In the genomic region with DNA sequence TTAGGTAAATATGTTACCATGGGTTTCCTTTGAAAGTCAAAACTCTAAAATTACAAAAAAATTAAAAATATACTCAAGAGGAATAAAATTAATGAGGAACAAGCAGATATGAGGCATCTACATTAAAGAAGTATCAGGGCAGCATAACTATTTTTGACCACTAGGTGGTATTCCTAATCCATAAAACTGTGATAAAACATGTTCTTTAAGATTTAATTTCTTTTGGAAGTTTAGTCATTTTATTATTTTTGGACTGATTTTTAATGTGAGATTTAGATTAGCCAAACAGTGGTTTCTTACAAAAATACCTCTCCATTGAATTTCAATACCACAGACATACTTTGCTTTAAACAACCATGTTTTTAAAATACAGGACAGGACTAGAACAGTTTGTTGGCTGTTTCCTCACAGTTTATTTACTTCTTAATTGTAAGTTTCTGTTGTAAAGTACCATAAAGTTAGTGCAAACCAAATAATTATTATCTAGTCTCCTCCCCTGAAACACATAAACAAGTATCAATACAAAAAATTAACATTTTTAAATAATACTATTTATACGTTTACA, we compare ENCODE assay signal across 8 cellular contexts. TPM values are rescaled to one million over a fixed set of nuclear protein-coding genes. Genes with fewer than 3 reads are reported as not detected.
DNase-seq lines count a peak whose midpoint lies in the region; ATAC-seq and TF ChIP-seq lines count a peak whose summit lies in the region.

No MANE protein-coding gene starts in this region.

- peak; percentile 44 for ATAC-seq in GM21786 (IDR thresholded peaks at IDR 0.05; ENCODE audit: unreplicated experiment)
- ATAC-seq in Panc1, result no peak
- no peak for ATAC-seq in GM21390 (IDR thresholded peaks at IDR 0.05; ENCODE audit: unreplicated experiment)

- POLR2A ChIA-PET in Panc1 (lab: Charles Lee), result no interaction called here

- CTCF ChIA-PET in Panc1 (lab: Charles Lee), result no interaction called here

- H3K27ac ChIP-seq in Panc1 (ENCODE audit: low read length), result no peak overlapping the region
- no peak overlapping the region for H3K27ac ChIP-seq in tibial nerve

- BruUV-seq in Panc1 (replicated peaks; lab: Mats Ljungman, UMichigan), result no TSS peak

- TF ChIP-seq POLR2A in tibial nerve (IDR thresholded peaks at IDR 0.05), result no peak

- H3K4me1 ChIP-seq in Panc1 (ENCODE audit: control insufficient read depth, insufficient read depth, low read length) (no peaks in the 10 kb centered on the region), tibial nerve (no peaks in the 10 kb centered on the region)

- H3K9me3 ChIP-seq in Panc1 (ENCODE audit: control insufficient read depth, insufficient read depth, low read depth, low read length), result no peaks in the 10 kb centered on the region
- no peaks in the 10 kb centered on the region for H3K9me3 ChIP-seq in tibial nerve

- no peaks in the 10 kb centered on the region for H3K4me1 Mint-ChIP-seq in activated T-helper 1 cell treated with anti-CD3 and anti-CD28 coated beads, Interleukin-12 subunit alpha, Interleukin-12 subunit beta, Interleukin-2, Interleukin-4 antibody, amounts not matched to agents 30 ng/mL and 10 ng/mL and 1 ng/mL, durations not matched to agents 14 hours and 24 hours and 36 hours (ENCODE audit: low read depth)

- intact Hi-C loops in Panc1 (cut with micrococcal nuclease; ENCODE audit: unreplicated experiment), result loop anchor here (2.0 kb wide), 1 partner anchor 27 kb away; no protein-coding TSS in a partner anchor
- intact Hi-C loops in activated T-helper 1 cell treated with anti-CD3 and anti-CD28 coated beads, Interleukin-12 subunit alpha, Interleukin-12 subunit beta, Interleukin-2, Interleukin-4 antibody, amounts not matched to agents 30 ng/mL and 10 ng/mL and 1 ng/mL, durations not matched to agents 14 hours and 24 hours and 36 hours (cut with micrococcal nuclease), result loop anchor here (5.0 kb wide), 2 partner anchors 347 to 1923 kb away; no protein-coding TSS in a partner anchor

- H3K4me3 Mint-ChIP-seq in activated T-helper 1 cell treated with anti-CD3 and anti-CD28 coated beads, Interleukin-12 subunit alpha, Interleukin-12 subunit beta, Interleukin-2, Interleukin-4 antibody, amounts not matched to agents 30 ng/mL and 10 ng/mL and 1 ng/mL, durations not matched to agents 14 hours and 24 hours and 36 hours, result no peak overlapping the region

- WGBS in tibial nerve, 2 donors, result 49 to 56% methylated on average over 1 of the region's 1 CpG

- no peaks in the 10 kb centered on the region for H3K9me3 Mint-ChIP-seq in activated T-helper 1 cell treated with anti-CD3 and anti-CD28 coated beads, Interleukin-12 subunit alpha, Interleukin-12 subunit beta, Interleukin-2, Interleukin-4 antibody, amounts not matched to agents 30 ng/mL and 10 ng/mL and 1 ng/mL, durations not matched to agents 14 hours and 24 hours and 36 hours

- peaks cover 2% of the 10 kb centered on the region for H3K27me3 Mint-ChIP-seq in activated T-helper 1 cell treated with anti-CD3 and anti-CD28 coated beads, Interleukin-12 subunit alpha, Interleukin-12 subunit beta, Interleukin-2, Interleukin-4 antibody, amounts not matched to agents 30 ng/mL and 10 ng/mL and 1 ng/mL, durations not matched to agents 14 hours and 24 hours and 36 hours (ENCODE audit: insufficient read depth)

- TF ChIP-seq CTCF in AG09309 (IDR thresholded peaks at IDR 0.05; ENCODE audit: control insufficient read depth, insufficient read depth, low read depth, low read length, missing control alignments) (peak; percentile 48), Panc1 (IDR thresholded peaks at IDR 0.05) (peak; percentile 41; the same call in 1 of the 2 replicates), fibroblast of villous mesenchyme (IDR thresholded peaks at IDR 0.05; ENCODE audit: insufficient read depth, low read depth, low read length) (peak; percentile 54), tibial nerve (IDR thresholded peaks at IDR 0.05) (peak; percentile 47 to 58 (median 50))

- no peak for TF ChIP-seq EP300 in tibial nerve (IDR thresholded peaks at IDR 0.05)

- H3K4me3 ChIP-seq in AG09309 (ENCODE audit: control insufficient read depth, low read depth, low read length), result no peak overlapping the region
- no peak overlapping the region for H3K4me3 ChIP-seq in Panc1 (ENCODE audit: low read depth in 2 of 2, low read length in 2 of 2)
- H3K4me3 ChIP-seq in fibroblast of villous mesenchyme (ENCODE audit: low read depth, low read length), result no peak overlapping the region
- H3K4me3 ChIP-seq in tibial nerve, result no peak overlapping the region

- H3K27ac Mint-ChIP-seq in activated T-helper 1 cell treated with anti-CD3 and anti-CD28 coated beads, Interleukin-12 subunit alpha, Interleukin-12 subunit beta, Interleukin-2, Interleukin-4 antibody, amounts not matched to agents 30 ng/mL and 10 ng/mL and 1 ng/mL, durations not matched to agents 14 hours and 24 hours and 36 hours, result no peak overlapping the region

- H3K36me3 ChIP-seq in Panc1 (ENCODE audit: control insufficient read depth, insufficient read depth, low read length) (no peaks in the 10 kb centered on the region), tibial nerve (no peaks in the 10 kb centered on the region)

- no peaks in the 10 kb centered on the region for H3K27me3 ChIP-seq in Panc1 (ENCODE audit: control insufficient read depth, insufficient read depth, low read length)
- H3K27me3 ChIP-seq in tibial nerve, result no peaks in the 10 kb centered on the region

- DNase-seq in AG09309 (ENCODE audit: low read depth) (peak; percentile 7), Panc1 (ENCODE audit: low read depth, low spot score) (no peak), fibroblast of villous mesenchyme (ENCODE audit: low read depth) (peak; percentile 34), tibial nerve (ENCODE audit: low spot score in 2 of 2) (no peak), cerebellum (ENCODE audit: low spot score) (no peak)
- no peak for DNase-seq in activated T-helper 1 cell treated with anti-CD3 and anti-CD28 coated beads, Interleukin-12 subunit alpha, Interleukin-12 subunit beta, Interleukin-2, Interleukin-4 antibody, amounts not matched to agents 30 ng/mL and 10 ng/mL and 1 ng/mL, durations not matched to agents 14 hours and 24 hours and 36 hours (ENCODE audit: low spot score)

- in situ Hi-C loops in Panc1 (cut with HindIII; ENCODE audit: low pct_unique_long_range_greater_than_20kb, low sequenced_read_pairs), result no loop called here

- no peaks in the 10 kb centered on the region for H3K36me3 Mint-ChIP-seq in activated T-helper 1 cell treated with anti-CD3 and anti-CD28 coated beads, Interleukin-12 subunit alpha, Interleukin-12 subunit beta, Interleukin-2, Interleukin-4 antibody, amounts not matched to agents 30 ng/mL and 10 ng/mL and 1 ng/mL, durations not matched to agents 14 hours and 24 hours and 36 hours (ENCODE audit: low read depth)

RNA-seq across cellular contexts. Expression of gene NTS, which starts 49.8 kb away (rescaled TPM):
- 1.5 TPM for total RNA-seq in Panc1 (2021; ENCODE audit: unreplicated experiment)
- polyA plus RNA-seq in Panc1 (2012; ENCODE audit: insufficient read length), result 3.4 TPM
- under 0.01 TPM in 2 replicates for total RNA-seq in fibroblast of villous mesenchyme
- total RNA-seq in tibial nerve, result 1 to 10 TPM in 1 of 4 donors, not detected in 3; 4.8 TPM
- total RNA-seq in cerebellum, result 1.2 TPM
- not detected in 2 replicates for total RNA-seq in activated T-helper 1 cell treated with anti-CD3 and anti-CD28 coated beads, Interleukin-12 subunit alpha, Interleukin-12 subunit beta, Interleukin-2, Interleukin-4 antibody, amounts not matched to agents 30 ng/mL and 10 ng/mL and 1 ng/mL, durations not matched to agents 14 hours and 24 hours and 36 hours

Comparison
In these comparisons a context has a peak if more than half of its experiments do, and no peak if none do; other contexts are left out.
1. DNase-seq: peak in AG09309 (single experiment) and fibroblast of villous mesenchyme (single experiment); none in Panc1 (single experiment), tibial nerve (0 of 2), cerebellum (single experiment) and activated T-helper 1 cell treated with anti-CD3 and anti-CD28 coated beads, Interleukin-12 subunit alpha, Interleukin-12 subunit beta, Interleukin-2, Interleukin-4 antibody, amounts not matched to agents 30 ng/mL and 10 ng/mL and 1 ng/mL, durations not matched to agents 14 hours and 24 hours and 36 hours (single experiment).
2. Peak in every context shown above with its lines, with median percentiles within 50 percentile points of each other: CTCF ChIP-seq.